ENCODE assay signal across 18 cellular contexts in the genomic region with DNA sequence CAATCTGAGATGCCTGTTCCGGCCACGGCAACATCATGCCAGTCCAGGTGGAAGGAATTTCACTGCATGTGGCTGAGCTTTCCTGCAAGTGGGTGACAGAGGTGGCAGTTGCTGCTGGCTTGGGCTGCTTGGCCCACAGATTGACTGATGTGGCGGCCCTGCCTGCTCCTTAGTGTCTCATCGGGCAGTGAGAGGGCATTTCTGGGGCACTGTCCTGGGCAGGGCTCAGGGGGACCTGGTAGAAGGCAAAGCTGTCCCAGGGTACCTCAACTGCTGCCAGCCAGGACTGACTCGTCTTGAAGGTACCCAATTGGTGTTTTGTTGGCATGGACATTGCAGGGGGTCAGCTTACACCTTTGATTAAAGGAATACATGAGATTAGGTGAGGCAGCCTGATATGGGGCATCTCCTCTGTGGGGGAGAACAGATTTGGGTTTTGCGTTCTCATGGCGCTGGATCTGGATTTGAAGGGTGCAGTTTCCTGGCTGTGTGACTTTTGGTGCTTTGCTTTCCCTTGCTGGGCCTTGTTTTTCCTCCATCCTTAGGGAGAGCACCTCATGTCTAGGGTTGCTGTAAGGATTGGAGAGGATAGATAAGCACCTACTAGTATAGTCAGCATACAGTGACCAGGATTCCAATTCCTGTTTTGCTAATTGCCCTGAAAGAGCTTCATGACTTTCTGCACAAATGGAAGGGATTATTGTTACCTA. TPM values are rescaled to one million over a fixed set of nuclear protein-coding genes. Genes with fewer than 3 reads are reported as not detected.
DNase-seq lines count a peak whose midpoint lies in the region; ATAC-seq and TF ChIP-seq lines count a peak whose summit lies in the region.
"Had no signal": no experiment of that assay in that cellular context is flagged by ENCODE, and none has a peak within 500 bp of the region (broad histone marks: within the 10 kb centered on the region; RNA-seq: fewer than 3 reads in every experiment).

No MANE protein-coding gene starts in this region.

- H3K4me1 Mint-ChIP-seq in activated naive CD4-positive, alpha-beta T cell treated with anti-CD3 and anti-CD28 coated beads, Interleukin-2, amount 50 U/mL, for 24 hours = peaks cover 84% of the 10 kb centered on the region
- peaks cover 67% of the 10 kb centered on the region for H3K4me1 Mint-ChIP-seq in activated naive CD4-positive, alpha-beta T cell treated with anti-CD3 and anti-CD28 coated beads, Interleukin-2, amount 10 ng/mL, durations not matched to agents 7 days and 5 days
- peaks cover 55% of the 10 kb centered on the region for H3K4me1 Mint-ChIP-seq in T-helper 17 cell

- H2AFZ ChIP-seq in hepatocyte = no peak overlapping the region

- 91% methylated on average over 7 of the region's 7 CpGs for WGBS in hepatocyte (ENCODE audit: low lambda C conversion rate, missing lambda C conversion rate)
- WGBS in transverse colon (ENCODE audit: low coverage in 1 of 2), 2 donors = 86% methylated on average over 7 of the region's 7 CpGs; no CpG with 5 or more reads in 1 of the 2 donors

- H3K27ac ChIP-seq in hepatocyte (peak overlapping the region; percentile 92), transverse colon (peak overlapping the region; percentile 89 to 95 (median 94))
- H3K27ac ChIP-seq: thyroid gland had no signal

- TF ChIP-seq EP300 in transverse colon (IDR thresholded peaks at IDR 0.05; ENCODE audit: low read depth) = no peak

- no peak for TF ChIP-seq POLR2A in transverse colon (IDR thresholded peaks at IDR 0.05)

- no peaks in the 10 kb centered on the region for H3K27me3 Mint-ChIP-seq in activated naive CD4-positive, alpha-beta T cell treated with anti-CD3 and anti-CD28 coated beads, Interleukin-2, amount 50 U/mL, for 24 hours
- no peaks in the 10 kb centered on the region for H3K27me3 Mint-ChIP-seq in activated naive CD4-positive, alpha-beta T cell treated with anti-CD3 and anti-CD28 coated beads, Interleukin-2, amount 10 ng/mL, durations not matched to agents 7 days and 5 days
- H3K27me3 Mint-ChIP-seq in T-helper 17 cell = no peaks in the 10 kb centered on the region
- H3K27me3 Mint-ChIP-seq: activated CD4-positive, alpha-beta T cell treated with anti-CD3 and anti-CD28 coated beads for 36 hours had no signal

- H3K9me3 ChIP-seq in T-helper 17 cell (ENCODE audit: control insufficient read depth, low read length, poor library complexity, severe bottlenecking) = no peaks in the 10 kb centered on the region
- no peaks in the 10 kb centered on the region for H3K9me3 ChIP-seq in hepatocyte (ENCODE audit: low read depth)
- no peaks in the 10 kb centered on the region for H3K9me3 ChIP-seq in transverse colon
- H3K9me3 ChIP-seq: adrenal gland, Caco-2, thyroid gland had no signal

- no peak overlapping the region for H3K4me3 ChIP-seq in hepatocyte
- no peak overlapping the region for H3K4me3 ChIP-seq in transverse colon
- H3K4me3 ChIP-seq: adrenal gland, thyroid gland had no signal

- peaks cover 75% of the 10 kb centered on the region for H4K20me1 ChIP-seq in hepatocyte (ENCODE audit: insufficient read depth, poor library complexity, severe bottlenecking)

- H3K9me3 Mint-ChIP-seq in activated naive CD4-positive, alpha-beta T cell treated with anti-CD3 and anti-CD28 coated beads, Interleukin-2, amount 50 U/mL, for 24 hours = no peaks in the 10 kb centered on the region
- H3K9me3 Mint-ChIP-seq in activated naive CD4-positive, alpha-beta T cell treated with anti-CD3 and anti-CD28 coated beads, Interleukin-2, amount 10 ng/mL, durations not matched to agents 7 days and 5 days = peaks cover 2% of the 10 kb centered on the region
- peaks cover 3 to 5% of the 10 kb centered on the region in 2 donors for H3K9me3 Mint-ChIP-seq in activated naive CD4-positive, alpha-beta T cell treated with anti-CD3 and anti-CD28 coated beads, Interleukin-2, amount 50 U/mL, for 72 hours

- peaks cover 45% of the 10 kb centered on the region for H3K4me1 ChIP-seq in hepatocyte (ENCODE audit: insufficient read depth)
- peaks cover 43 to 75% (median 64%) of the 10 kb centered on the region in 4 donors for H3K4me1 ChIP-seq in transverse colon

- intact Hi-C loops in transverse colon (cut with DNase I; ENCODE audit: low total_unique reads) = no loop called here

- no peak for TF ChIP-seq CTCF in hepatocyte (IDR thresholded peaks at IDR 0.05; ENCODE audit: poor library complexity)
- TF ChIP-seq CTCF in transverse colon (IDR thresholded peaks at IDR 0.05) = no peak

- H3K79me2 ChIP-seq in hepatocyte = peaks cover 99% of the 10 kb centered on the region

- in situ Hi-C loops in transverse colon (cut with MboI; ENCODE audit: low pct_ligation_motif_present in 1 of 4, low pct_unique_long_range_greater_than_20kb in 1 of 4, low sequenced_read_pairs in 3 of 4) = no loop called here

- H3K4me3 Mint-ChIP-seq in activated naive CD4-positive, alpha-beta T cell treated with anti-CD3 and anti-CD28 coated beads, Interleukin-2, amount 50 U/mL, for 24 hours = no peak overlapping the region
- no peak overlapping the region for H3K4me3 Mint-ChIP-seq in activated naive CD4-positive, alpha-beta T cell treated with anti-CD3 and anti-CD28 coated beads, Interleukin-2, amount 10 ng/mL, durations not matched to agents 7 days and 5 days
- no peak overlapping the region for H3K4me3 Mint-ChIP-seq in T-helper 17 cell
- H3K4me3 Mint-ChIP-seq: activated CD4-positive, alpha-beta T cell treated with anti-CD3 and anti-CD28 coated beads for 36 hours had no signal

- H3K27ac Mint-ChIP-seq in activated naive CD4-positive, alpha-beta T cell treated with anti-CD3 and anti-CD28 coated beads, Interleukin-2, amount 50 U/mL, for 24 hours = peak overlapping the region; percentile 30
- H3K27ac Mint-ChIP-seq in activated naive CD4-positive, alpha-beta T cell treated with anti-CD3 and anti-CD28 coated beads, Interleukin-2, amount 10 ng/mL, durations not matched to agents 7 days and 5 days = no peak overlapping the region
- peak overlapping the region; percentile 70 for H3K27ac Mint-ChIP-seq in T-helper 17 cell
- H3K27ac Mint-ChIP-seq in activated naive CD4-positive, alpha-beta T cell treated with anti-CD3 and anti-CD28 coated beads, Interleukin-2, amount 50 U/mL, for 72 hours = peak overlapping the region in 1 of 2 donors; percentile 73

- peaks cover 4% of the 10 kb centered on the region for H3K36me3 Mint-ChIP-seq in activated naive CD4-positive, alpha-beta T cell treated with anti-CD3 and anti-CD28 coated beads, Interleukin-2, amount 50 U/mL, for 24 hours
- peaks cover 24% of the 10 kb centered on the region for H3K36me3 Mint-ChIP-seq in activated naive CD4-positive, alpha-beta T cell treated with anti-CD3 and anti-CD28 coated beads, Interleukin-2, amount 10 ng/mL, durations not matched to agents 7 days and 5 days
- peaks cover 2% of the 10 kb centered on the region for H3K36me3 Mint-ChIP-seq in T-helper 17 cell (ENCODE audit: low read depth)
- peaks cover 21 to 30% of the 10 kb centered on the region in 2 donors for H3K36me3 Mint-ChIP-seq in activated naive CD4-positive, alpha-beta T cell treated with anti-CD3 and anti-CD28 coated beads, Interleukin-2, amount 50 U/mL, for 72 hours

- H3K27me3 ChIP-seq in hepatocyte = no peaks in the 10 kb centered on the region
- no peaks in the 10 kb centered on the region for H3K27me3 ChIP-seq in transverse colon
- H3K27me3 ChIP-seq: adrenal gland, thyroid gland had no signal

- DNase-seq in activated naive CD4-positive, alpha-beta T cell treated with anti-CD3 and anti-CD28 coated beads, Interleukin-2, amount 10 ng/mL, durations not matched to agents 7 days and 5 days = no peak
- no peak for DNase-seq in T-helper 17 cell
- no peak for DNase-seq in hepatocyte (ENCODE audit: low spot score)
- DNase-seq in transverse colon = no peak
- no peak for DNase-seq in activated naive CD4-positive, alpha-beta T cell treated with anti-CD3 and anti-CD28 coated beads, Interleukin-2, amount 50 U/mL, for 72 hours (ENCODE audit: low spot score in 2 of 2)
- DNase-seq in NOMO-1 (lab: John Stamatoyannopoulos, UW; ENCODE audit: unreplicated experiment in 2 of 2) = no peak
- DNase-seq in medulla oblongata (ENCODE audit: extremely low spot score) = no peak
- DNase-seq: ACHN; adrenal gland; Caco-2; cerebellar nuclear complex; foreskin fibroblast; mesenchymal stem cell; SHP77; stimulated activated CD4-positive, alpha-beta T cell treated with anti-CD3 and anti-CD28 coated beads, Interleukin-4, amount 100 ng/mL, for 4 hours; thyroid gland had no signal

- no peaks in the 10 kb centered on the region for H3K9me2 ChIP-seq in hepatocyte (replicated peaks; ENCODE audit: insufficient read depth)

- CTCF ChIA-PET in activated naive CD4-positive, alpha-beta T cell treated with anti-CD3 and anti-CD28 coated beads, Interleukin-2, amount 10 ng/mL, durations not matched to agents 7 days and 5 days (lab: Charles Lee) = no interaction called here

- H3K4me2 ChIP-seq in hepatocyte = no peak overlapping the region

- ATAC-seq in T-helper 17 cell = no peak
- no peak for ATAC-seq in activated naive CD4-positive, alpha-beta T cell treated with anti-CD3 and anti-CD28 coated beads, Interleukin-2, amount 50 U/mL, for 72 hours

- H3K36me3 ChIP-seq in hepatocyte (replicated peaks; ENCODE audit: insufficient read depth, low read depth) (no peaks in the 10 kb centered on the region), transverse colon (no peaks in the 10 kb centered on the region)
- H3K36me3 ChIP-seq: adrenal gland, thyroid gland had no signal

RNA-seq across cellular contexts. Expression of a gene that starts 5.4 kb away (rescaled TPM):
- total RNA-seq in T-helper 17 cell (10 to 100 TPM; 42.7 to 94.5 TPM), hepatocyte (9.4 and 17.8 TPM in 2 replicates), transverse colon (10 to 100 TPM; 40.0 to 69.6 (median 47.0) TPM)
- 4.6 and 5.8 TPM in 2 replicates for polyA plus RNA-seq in hepatocyte
- 10 to 100 TPM; 35.5 to 51.5 TPM for total RNA-seq in activated naive CD4-positive, alpha-beta T cell treated with anti-CD3 and anti-CD28 coated beads, Interleukin-2, amount 50 U/mL, for 72 hours
